8 cellular contexts compared by ENCODE assay signal in genomic region chr15:84734794-84735479, GRCh38. TPM values are rescaled to one million over a fixed set of nuclear protein-coding genes. Genes with fewer than 3 reads are reported as not detected.
DNase-seq lines count a peak whose midpoint lies in the region; ATAC-seq, FAIRE-seq and TF ChIP-seq lines count a peak whose summit lies in the region.

No MANE protein-coding gene starts in this region.

- H3K4me3 ChIP-seq in SU-DHL-6 (ENCODE audit: insufficient read depth, low read length, poor library complexity, severe bottlenecking) (peak overlapping the region; percentile 8), kidney (ENCODE audit: low read length in 2 of 2) (peak overlapping the region; percentile 4 to 50)

- peak overlapping the region; percentile 72 for H3K4me3 Mint-ChIP-seq in activated naive CD8-positive, alpha-beta T cell treated with anti-CD3 and anti-CD28 coated beads, Interleukin-2, amount 50 U/mL, for 24 hours
- no peak overlapping the region for H3K4me3 Mint-ChIP-seq in glutamatergic neuron (ENCODE audit: unreplicated experiment)

- no peaks in the 10 kb centered on the region for H4K20me1 ChIP-seq in SU-DHL-6 (ENCODE audit: low read depth, low read length)

- TF ChIP-seq CTCF in SU-DHL-6 (IDR thresholded peaks at IDR 0.05; ENCODE audit: insufficient read depth, low read length, poor library complexity, severe bottlenecking) (no peak), kidney (IDR thresholded peaks at IDR 0.05; ENCODE audit: borderline replicate concordance, extremely low read depth, insufficient read depth) (no peak), glutamatergic neuron (IDR thresholded peaks at IDR 0.05; ENCODE audit: partially characterized antibody, unreplicated experiment) (no peak)

- H3K4me1 ChIP-seq in kidney (ENCODE audit: control insufficient read depth in 1 of 2, insufficient read depth in 1 of 2, low read depth in 1 of 2, low read length in 2 of 2), result peaks cover 0 to 17% of the 10 kb centered on the region in 2 donors

- peak overlapping the region; percentile 71 for H3K4me2 ChIP-seq in SU-DHL-6 (ENCODE audit: low read depth, low read length, poor library complexity, severe bottlenecking)

- H3K9me2 ChIP-seq in SU-DHL-6 (replicated peaks; ENCODE audit: insufficient read depth, low read length), result no peaks in the 10 kb centered on the region

- H3K36me3 Mint-ChIP-seq in activated naive CD8-positive, alpha-beta T cell treated with anti-CD3 and anti-CD28 coated beads, Interleukin-2, amount 50 U/mL, for 24 hours (ENCODE audit: low read depth), result peaks cover 2% of the 10 kb centered on the region
- H3K36me3 Mint-ChIP-seq in glutamatergic neuron (ENCODE audit: unreplicated experiment), result no peaks in the 10 kb centered on the region

- H3K9me3 ChIP-seq in SU-DHL-6 (ENCODE audit: insufficient read depth, low read length) (no peaks in the 10 kb centered on the region), kidney (ENCODE audit: control insufficient read depth in 1 of 2, low read length in 2 of 2) (no peaks in the 10 kb centered on the region)

- intact Hi-C loops in kidney (cut with DNase I), result no loop called here

- H3K79me2 ChIP-seq in SU-DHL-6 (ENCODE audit: insufficient read depth, low read length), result no peaks in the 10 kb centered on the region

- H3K9ac ChIP-seq in SU-DHL-6 (ENCODE audit: low read length), result peak overlapping the region; percentile 50
- peak overlapping the region in 1 of 2 donors; percentile 35 for H3K9ac ChIP-seq in kidney (ENCODE audit: low read length in 2 of 2)

- H3K27ac ChIP-seq in SU-DHL-6 (ENCODE audit: low read depth, low read length) (peak overlapping the region; percentile 90), kidney (ENCODE audit: low read depth in 2 of 2, low read length in 2 of 2) (peak overlapping the region; percentile 50 to 77)

- peak overlapping the region; percentile 93 for H3K27ac Mint-ChIP-seq in activated naive CD8-positive, alpha-beta T cell treated with anti-CD3 and anti-CD28 coated beads, Interleukin-2, amount 50 U/mL, for 24 hours
- H3K27ac Mint-ChIP-seq in glutamatergic neuron (ENCODE audit: unreplicated experiment), result no peak overlapping the region

- peaks cover 62% of the 10 kb centered on the region for H3K4me1 Mint-ChIP-seq in activated naive CD8-positive, alpha-beta T cell treated with anti-CD3 and anti-CD28 coated beads, Interleukin-2, amount 50 U/mL, for 24 hours
- H3K4me1 Mint-ChIP-seq in glutamatergic neuron (ENCODE audit: low read depth, unreplicated experiment), result peaks cover 7% of the 10 kb centered on the region

- ATAC-seq in GM21526 (IDR thresholded peaks at IDR 0.05; ENCODE audit: low FRiP score, unreplicated experiment), result peak; percentile 60
- ATAC-seq in activated naive CD8-positive, alpha-beta T cell treated with anti-CD3 and anti-CD28 coated beads, Interleukin-2, amount 50 U/mL, for 24 hours, result peak; percentile 74

- peaks cover 26% of the 10 kb centered on the region for H3F3A ChIP-seq in SU-DHL-6 (ENCODE audit: insufficient read depth)

- H2AFZ ChIP-seq in SU-DHL-6 (ENCODE audit: low read depth, low read length, severe bottlenecking), result peak overlapping the region; percentile 30

- no peaks in the 10 kb centered on the region for H3K36me3 ChIP-seq in SU-DHL-6 (ENCODE audit: low read length)
- H3K36me3 ChIP-seq in kidney (ENCODE audit: control insufficient read depth in 1 of 2, insufficient read depth in 2 of 2, low read length in 2 of 2), result no peaks in the 10 kb centered on the region

- peaks cover 2% of the 10 kb centered on the region for H3K27me3 Mint-ChIP-seq in activated naive CD8-positive, alpha-beta T cell treated with anti-CD3 and anti-CD28 coated beads, Interleukin-2, amount 50 U/mL, for 24 hours
- H3K27me3 Mint-ChIP-seq in glutamatergic neuron (ENCODE audit: unreplicated experiment), result no peaks in the 10 kb centered on the region

- no peaks in the 10 kb centered on the region for H3K27me3 ChIP-seq in SU-DHL-6 (ENCODE audit: low read length)

- H3K9me3 Mint-ChIP-seq in activated naive CD8-positive, alpha-beta T cell treated with anti-CD3 and anti-CD28 coated beads, Interleukin-2, amount 50 U/mL, for 24 hours, result no peaks in the 10 kb centered on the region
- no peaks in the 10 kb centered on the region for H3K9me3 Mint-ChIP-seq in glutamatergic neuron (ENCODE audit: unreplicated experiment)

- peak; percentile 95 for DNase-seq in ELF-1 (ENCODE audit: low read depth, low spot score)
- DNase-seq in HTR-8/SVneo (ENCODE audit: insufficient read length, low spot score), result peak; percentile 81
- DNase-seq in activated naive CD8-positive, alpha-beta T cell treated with anti-CD3 and anti-CD28 coated beads, Interleukin-2, amount 50 U/mL, for 24 hours, result peak; percentile 74
- DNase-seq in kidney, result no peak
- DNase-seq in stimulated activated CD8-positive, alpha-beta memory T cell treated with anti-CD3 and anti-CD28 coated beads, Interleukin-12 subunit alpha, Interleukin-12 subunit beta, amount 100 ng/mL, for 1 hour (ENCODE audit: low read depth), result peak; percentile 37
- no peak for DNase-seq in glutamatergic neuron

- FAIRE-seq in HTR-8/SVneo (lab: Jason Lieb, UNC), result no peak
- FAIRE-seq in kidney (lab: Jason Lieb, UNC), result no peak

RNA-seq across cellular contexts. Expression of gene ZNF592, which starts 13.5 kb away (rescaled TPM):
- total RNA-seq in kidney, result 31.6 TPM
- polyA plus RNA-seq in kidney (ENCODE audit: insufficient read depth, low read depth, low replicate concordance), result 6.9 TPM
- 42.3 TPM for total RNA-seq in glutamatergic neuron (ENCODE audit: unreplicated experiment)

RNA-seq across cellular contexts. Expression of gene SEC11A, which starts 19.0 kb away (rescaled TPM):
- total RNA-seq in kidney (147 TPM), glutamatergic neuron (ENCODE audit: unreplicated experiment) (84.3 TPM)
- 161 TPM for polyA plus RNA-seq in kidney (ENCODE audit: insufficient read depth, low read depth, low replicate concordance)

Comparison
In these comparisons a context has a peak if more than half of its experiments do, and no peak if none do; other contexts are left out.
1. DNase-seq: peak in ELF-1 (single experiment), HTR-8/SVneo (single experiment), activated naive CD8-positive, alpha-beta T cell treated with anti-CD3 and anti-CD28 coated beads, Interleukin-2, amount 50 U/mL, for 24 hours (single experiment) and stimulated activated CD8-positive, alpha-beta memory T cell treated with anti-CD3 and anti-CD28 coated beads, Interleukin-12 subunit alpha, Interleukin-12 subunit beta, amount 100 ng/mL, for 1 hour (single experiment); none in kidney (single experiment) and glutamatergic neuron (single experiment).